8 cellular contexts compared by ENCODE assay signal in the genomic region with DNA sequence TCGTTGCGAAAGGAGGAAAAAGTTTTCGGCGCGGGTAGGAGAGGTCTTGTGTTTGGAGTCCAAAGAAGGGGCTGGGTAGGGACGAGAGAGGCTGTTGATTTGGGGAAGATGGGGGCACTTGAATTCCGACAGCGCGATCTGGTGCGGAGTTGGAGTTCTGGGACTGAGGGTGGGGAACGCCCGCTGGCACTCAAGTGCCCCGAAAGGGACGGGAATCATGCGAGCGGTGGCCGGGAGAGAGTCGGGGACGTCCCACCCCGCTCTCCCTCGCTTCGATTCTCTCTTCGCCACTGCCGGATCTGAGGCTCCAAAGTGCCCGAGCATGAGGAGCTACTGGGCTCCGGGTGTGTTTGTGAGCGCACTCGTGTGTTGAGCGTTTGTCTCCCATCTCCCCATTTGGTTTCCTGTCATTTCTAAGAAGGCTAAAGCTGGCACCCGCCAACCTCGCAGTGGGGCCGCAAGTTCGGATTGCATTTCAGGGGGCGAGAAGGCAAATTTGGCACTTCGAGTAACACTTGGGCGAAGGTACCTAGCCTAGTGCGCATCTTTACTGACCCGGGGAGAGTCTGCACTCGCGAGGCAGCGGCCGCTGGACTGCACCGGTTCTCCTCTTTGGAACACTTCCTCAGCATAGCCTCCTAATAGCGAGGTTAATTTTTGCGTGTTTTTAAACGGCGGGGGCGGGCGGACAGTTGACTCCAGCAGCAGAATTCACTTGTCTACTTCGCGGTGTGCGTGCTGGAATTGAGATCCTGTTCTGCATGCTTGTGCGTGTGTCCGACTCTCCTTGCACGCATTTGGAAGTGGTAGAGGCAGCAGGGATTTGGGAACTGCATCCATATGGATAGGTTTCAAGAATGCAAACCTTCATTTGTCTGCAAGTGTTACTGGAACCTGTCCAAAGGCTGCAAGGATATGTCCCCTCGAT. TPM values are rescaled to one million over a fixed set of nuclear protein-coding genes. Genes with fewer than 3 reads are reported as not detected.
A peak's percentile ranks its signal among the peaks of the same experiment; 100 is the strongest.
DNase-seq lines count a peak whose midpoint lies in the region; ATAC-seq, FAIRE-seq and TF ChIP-seq lines count a peak whose summit lies in the region.

No MANE protein-coding gene starts in this region.

- H3K36me3 ChIP-seq in kidney (ENCODE audit: control insufficient read depth in 1 of 2, insufficient read depth in 2 of 2, low read length in 2 of 2) = no peaks in the 10 kb centered on the region
- H3K36me3 ChIP-seq in suprapubic skin = no peaks in the 10 kb centered on the region

- H3K36me3 Mint-ChIP-seq in T-helper 2 cell treated with Interferon-gamma antibody and Interleukin-4, amounts not matched to agents 5 μg/mL and 100 μg/mL, for 36 hours (ENCODE audit: low read depth) = peaks cover 5% of the 10 kb centered on the region
- peaks cover 6% of the 10 kb centered on the region for H3K36me3 Mint-ChIP-seq in activated T-helper 17 cell treated with anti-CD3 and anti-CD28 coated beads, Interleukin-2, amount 50 U/mL, for 72 hours (ENCODE audit: low read depth)

- TF ChIP-seq CTCF in kidney (IDR thresholded peaks at IDR 0.05; ENCODE audit: borderline replicate concordance, extremely low read depth, insufficient read depth) (no peak), suprapubic skin (IDR thresholded peaks at IDR 0.05) (no peak)

- H3K27ac Mint-ChIP-seq in T-helper 2 cell treated with Interferon-gamma antibody and Interleukin-4, amounts not matched to agents 5 μg/mL and 100 μg/mL, for 36 hours = no peak overlapping the region
- H3K27ac Mint-ChIP-seq in activated T-helper 17 cell treated with anti-CD3 and anti-CD28 coated beads, Interleukin-2, amount 50 U/mL, for 72 hours = no peak overlapping the region

- H3K9ac ChIP-seq in kidney (ENCODE audit: low read length in 2 of 2) = peak overlapping the region in 1 of 2 donors; percentile 37

- peak overlapping the region; percentile 68 for H3K4me3 Mint-ChIP-seq in T-helper 2 cell treated with Interferon-gamma antibody and Interleukin-4, amounts not matched to agents 5 μg/mL and 100 μg/mL, for 36 hours
- H3K4me3 Mint-ChIP-seq in activated T-helper 17 cell treated with anti-CD3 and anti-CD28 coated beads, Interleukin-2, amount 50 U/mL, for 72 hours = peak overlapping the region; percentile 81

- TF ChIP-seq EP300 in suprapubic skin (IDR thresholded peaks at IDR 0.05) = no peak

- peaks cover 80% of the 10 kb centered on the region for H3K27me3 Mint-ChIP-seq in T-helper 2 cell treated with Interferon-gamma antibody and Interleukin-4, amounts not matched to agents 5 μg/mL and 100 μg/mL, for 36 hours (ENCODE audit: low read depth)
- peaks cover 68% of the 10 kb centered on the region for H3K27me3 Mint-ChIP-seq in activated T-helper 17 cell treated with anti-CD3 and anti-CD28 coated beads, Interleukin-2, amount 50 U/mL, for 72 hours

- peaks cover 22% of the 10 kb centered on the region for H3K4me1 Mint-ChIP-seq in T-helper 2 cell treated with Interferon-gamma antibody and Interleukin-4, amounts not matched to agents 5 μg/mL and 100 μg/mL, for 36 hours (ENCODE audit: low read depth)
- H3K4me1 Mint-ChIP-seq in activated T-helper 17 cell treated with anti-CD3 and anti-CD28 coated beads, Interleukin-2, amount 50 U/mL, for 72 hours = peaks cover 13% of the 10 kb centered on the region

- H3K9me3 ChIP-seq in kidney (ENCODE audit: control insufficient read depth in 1 of 2, low read length in 2 of 2) (no peaks in the 10 kb centered on the region), suprapubic skin (no peaks in the 10 kb centered on the region)

- H3K27ac ChIP-seq in kidney (ENCODE audit: low read depth in 2 of 2, low read length in 2 of 2) (peak overlapping the region in 1 of 2 donors; percentile 22), suprapubic skin (no peak overlapping the region)

- no peak for FAIRE-seq in kidney (lab: Jason Lieb, UNC)

- no peak for ATAC-seq in activated T-helper 17 cell treated with anti-CD3 and anti-CD28 coated beads, Interleukin-2, amount 50 U/mL, for 72 hours (replicated peaks)
- no peak for ATAC-seq in HG03097 (IDR thresholded peaks at IDR 0.05; ENCODE audit: low FRiP score, unreplicated experiment)

- peaks cover 0 to 3% of the 10 kb centered on the region in 2 donors for H3K4me1 ChIP-seq in kidney (ENCODE audit: control insufficient read depth in 1 of 2, insufficient read depth in 1 of 2, low read depth in 1 of 2, low read length in 2 of 2)
- peaks cover 23% of the 10 kb centered on the region for H3K4me1 ChIP-seq in suprapubic skin

- DNase-seq in T-helper 2 cell treated with Interferon-gamma antibody and Interleukin-4, amounts not matched to agents 5 μg/mL and 100 μg/mL, for 36 hours (ENCODE audit: low spot score) = no peak
- no peak for DNase-seq in T-helper 2 cell
- peak; percentile 50 for DNase-seq in kidney
- no peak for DNase-seq in suprapubic skin (ENCODE audit: low spot score in 2 of 2)
- DNase-seq in SIG-M5 treated with dmso at 0.1 percent for 504 hours (lab: John Stamatoyannopoulos, UW; ENCODE audit: unreplicated experiment) = no peak
- no peak for DNase-seq in GDM1 (lab: John Stamatoyannopoulos, UW)

- intact Hi-C loops in kidney (cut with DNase I) = no loop called here

- H3K9me3 Mint-ChIP-seq in T-helper 2 cell treated with Interferon-gamma antibody and Interleukin-4, amounts not matched to agents 5 μg/mL and 100 μg/mL, for 36 hours = no peaks in the 10 kb centered on the region
- peaks cover 4% of the 10 kb centered on the region for H3K9me3 Mint-ChIP-seq in activated T-helper 17 cell treated with anti-CD3 and anti-CD28 coated beads, Interleukin-2, amount 50 U/mL, for 72 hours

- peaks cover 44% of the 10 kb centered on the region for H3K27me3 ChIP-seq in suprapubic skin

- 4% methylated on average over 18 of the region's 56 CpGs for WGBS in suprapubic skin

- H3K4me3 ChIP-seq in kidney (ENCODE audit: low read length in 2 of 2) (peak overlapping the region; percentile 57 to 70), suprapubic skin (peak overlapping the region; percentile 49)

- no peak for TF ChIP-seq POLR2A in suprapubic skin (IDR thresholded peaks at IDR 0.05)

RNA-seq across cellular contexts. Expression of a gene that starts 1.2 kb away (rescaled TPM):
- under 1 TPM; 0.13 to 0.26 TPM for total RNA-seq in activated T-helper 17 cell treated with anti-CD3 and anti-CD28 coated beads, Interleukin-2, amount 50 U/mL, for 72 hours
- total RNA-seq in kidney = 2.9 TPM
- 1.4 TPM for polyA plus RNA-seq in kidney (ENCODE audit: insufficient read depth, low read depth, low replicate concordance)
- total RNA-seq in suprapubic skin = 10 to 100 TPM in 1 of 4 donors, 1 to 10 TPM in 3; 3.7 to 15.8 (median 9.2) TPM
